ENCODE assay signal across 19 cellular contexts in genomic region chr12:68080577-68080976, GRCh38.
DNase-seq lines count a peak whose midpoint lies in the region; ATAC-seq, FAIRE-seq and TF ChIP-seq lines count a peak whose summit lies in the region.
"Had no signal": no experiment of that assay in that cellular context is flagged by ENCODE, and none has a peak within 500 bp of the region (broad histone marks: within the 10 kb centered on the region; RNA-seq: fewer than 3 reads in every experiment).

No MANE protein-coding gene starts in this region.

- POLR2A ChIA-PET in CD4-positive, alpha-beta T cell (lab: Charles Lee), result interaction anchor here (0.5 to 0.9 kb wide), 2 partner anchors 64 to 95 kb away, joined by 3 to 4 read pairs; no protein-coding TSS in a partner anchor
- POLR2A ChIA-PET in HEK293T (lab: Yijun Ruan, JAX), result no interaction called here

- no peaks in the 10 kb centered on the region for H3K27me3 Mint-ChIP-seq in CD4-positive, alpha-beta T cell
- H3K27me3 Mint-ChIP-seq in activated naive CD8-positive, alpha-beta T cell treated with anti-CD3 and anti-CD28 coated beads, Interleukin-2, amount 50 U/mL, for 24 hours, result no peaks in the 10 kb centered on the region
- no peaks in the 10 kb centered on the region for H3K27me3 Mint-ChIP-seq in natural killer cell (ENCODE audit: low read depth in 2 of 2)
- H3K27me3 Mint-ChIP-seq: B cell; progenitor cell of endocrine pancreas; stimulated activated naive B cell treated with anti-CD40 and anti-IgM and Interleukin-4, amounts not matched to agents 10 μg/mL and 1 μg/mL and 100 μg/mL, for 72 hours had no signal

- intact Hi-C loops in CD4-positive, alpha-beta T cell (cut with DNase I, micrococcal nuclease), result no loop called here
- intact Hi-C loops in natural killer cell (cut with micrococcal nuclease), result loop anchor here (1.0 kb wide), 2 partner anchors 39 to 79 kb away; partner anchors contain the start of gene IFNG
- intact Hi-C loops in heart right ventricle (cut with DNase I), result no loop called here

- peak; percentile 24 for ATAC-seq in CD4-positive, alpha-beta T cell (ENCODE audit: poor library complexity)
- ATAC-seq in activated naive CD8-positive, alpha-beta T cell treated with anti-CD3 and anti-CD28 coated beads, Interleukin-2, amount 50 U/mL, for 24 hours, result peak; percentile 88
- ATAC-seq in natural killer cell (peak; percentile 88 to 98 (median 96)), heart right ventricle (no peak), GM19324 (IDR thresholded peaks at IDR 0.05; ENCODE audit: low FRiP score, unreplicated experiment) (no peak)
- ATAC-seq: gastrocnemius medialis; stimulated activated naive B cell treated with anti-CD40 and anti-IgM and Interleukin-4, amounts not matched to agents 10 μg/mL and 1 μg/mL and 100 μg/mL, for 72 hours had no signal

- CTCF ChIA-PET in CD4-positive, alpha-beta T cell (lab: Charles Lee), result no interaction called here
- CTCF ChIA-PET in HEK293T (lab: Yijun Ruan, JAX), result no interaction called here

- H3K9me3 ChIP-seq in CD4-positive, alpha-beta T cell (ENCODE audit: control insufficient read depth, low read length), result no peaks in the 10 kb centered on the region
- peaks cover 0 to 12% (median 0%) of the 10 kb centered on the region in 11 donors for H3K9me3 ChIP-seq in heart right ventricle
- H3K9me3 ChIP-seq: gastrocnemius medialis had no signal

- peak; percentile 56 for FAIRE-seq in GM18507 (lab: Jason Lieb, UNC)
- FAIRE-seq: urothelium cell line had no signal

- no peaks in the 10 kb centered on the region for H3K36me3 ChIP-seq in heart right ventricle
- H3K36me3 ChIP-seq: gastrocnemius medialis had no signal

- H3K4me1 ChIP-seq in heart right ventricle, result no peaks in the 10 kb centered on the region
- H3K4me1 ChIP-seq: gastrocnemius medialis had no signal

- no peak overlapping the region for H3K27ac Mint-ChIP-seq in CD4-positive, alpha-beta T cell
- peak overlapping the region; percentile 46 for H3K27ac Mint-ChIP-seq in activated naive CD8-positive, alpha-beta T cell treated with anti-CD3 and anti-CD28 coated beads, Interleukin-2, amount 50 U/mL, for 24 hours
- peak overlapping the region; percentile 65 to 81 for H3K27ac Mint-ChIP-seq in natural killer cell
- H3K27ac Mint-ChIP-seq: activated T-helper 2 cell treated with anti-CD3 and anti-CD28 coated beads, Interferon-gamma antibody, Interleukin-2, Interleukin-4, amounts not matched to agents 10 μg/mL and 5 μg/mL and 100 μg/mL, durations not matched to agents 14 hours and 24 hours and 36 hours; B cell; progenitor cell of endocrine pancreas; stimulated activated naive B cell treated with anti-CD40 and anti-IgM and Interleukin-4, amounts not matched to agents 10 μg/mL and 1 μg/mL and 100 μg/mL, for 72 hours had no signal

- DNase-seq in CD4-positive, alpha-beta T cell, result peak in 1 of 10 experiments; percentile 4
- DNase-seq in GM18507 (ENCODE audit: extremely low spot score, insufficient read length, low read depth), result peak; percentile 5
- peak; percentile 30 for DNase-seq in activated naive CD8-positive, alpha-beta T cell treated with anti-CD3 and anti-CD28 coated beads, Interleukin-2, amount 50 U/mL, for 24 hours
- DNase-seq in natural killer cell, result peak; percentile 50
- no peak for DNase-seq in heart right ventricle
- DNase-seq in HEK293T (ENCODE audit: extremely low spot score), result no peak
- DNase-seq in 8988T, result no peak
- DNase-seq: caudate nucleus; gastrocnemius medialis; NCI-H1417 treated with DMSO at 0.1 percent for 48 hours; NCI-H446; OCI-M1; stimulated activated naive B cell treated with anti-CD40 and anti-IgM and Interleukin-4, amounts not matched to agents 10 μg/mL and 1 μg/mL and 100 μg/mL, for 72 hours had no signal

- no peak overlapping the region for H3K27ac ChIP-seq in CD4-positive, alpha-beta T cell (ENCODE audit: low read depth, low read length)
- H3K27ac ChIP-seq in heart right ventricle, result no peak overlapping the region
- H3K27ac ChIP-seq: gastrocnemius medialis, SK-N-MC had no signal

- WGBS in heart right ventricle, 2 donors, result 48 to 77% methylated on average over 1 of the region's 1 CpG

- no peaks in the 10 kb centered on the region for H3K27me3 ChIP-seq in CD4-positive, alpha-beta T cell (ENCODE audit: control insufficient read depth, insufficient read depth, low read length)
- no peaks in the 10 kb centered on the region for H3K27me3 ChIP-seq in heart right ventricle
- H3K27me3 ChIP-seq: gastrocnemius medialis had no signal

- peaks cover 7% of the 10 kb centered on the region for H3K9me3 Mint-ChIP-seq in CD4-positive, alpha-beta T cell
- H3K9me3 Mint-ChIP-seq in activated naive CD8-positive, alpha-beta T cell treated with anti-CD3 and anti-CD28 coated beads, Interleukin-2, amount 50 U/mL, for 24 hours, result peaks cover 29% of the 10 kb centered on the region
- H3K9me3 Mint-ChIP-seq in natural killer cell, result peaks cover 0 to 3% of the 10 kb centered on the region in 2 donors

- peaks cover 4% of the 10 kb centered on the region for H3K36me3 Mint-ChIP-seq in CD4-positive, alpha-beta T cell (ENCODE audit: low read depth)
- H3K36me3 Mint-ChIP-seq in activated naive CD8-positive, alpha-beta T cell treated with anti-CD3 and anti-CD28 coated beads, Interleukin-2, amount 50 U/mL, for 24 hours (ENCODE audit: low read depth), result peaks cover 8% of the 10 kb centered on the region
- no peaks in the 10 kb centered on the region for H3K36me3 Mint-ChIP-seq in natural killer cell

- no peak overlapping the region for H3K4me3 ChIP-seq in heart right ventricle
- H3K4me3 ChIP-seq: gastrocnemius medialis, SK-N-MC had no signal

- peaks cover 5% of the 10 kb centered on the region for H3K4me1 Mint-ChIP-seq in CD4-positive, alpha-beta T cell (ENCODE audit: low read depth)
- H3K4me1 Mint-ChIP-seq in activated naive CD8-positive, alpha-beta T cell treated with anti-CD3 and anti-CD28 coated beads, Interleukin-2, amount 50 U/mL, for 24 hours, result peaks cover 33% of the 10 kb centered on the region
- H3K4me1 Mint-ChIP-seq in natural killer cell, result peaks cover 44 to 52% of the 10 kb centered on the region in 2 donors
- H3K4me1 Mint-ChIP-seq: B cell had no signal

- no peak overlapping the region for H3K4me3 Mint-ChIP-seq in CD4-positive, alpha-beta T cell
- H3K4me3 Mint-ChIP-seq in activated naive CD8-positive, alpha-beta T cell treated with anti-CD3 and anti-CD28 coated beads, Interleukin-2, amount 50 U/mL, for 24 hours, result peak overlapping the region; percentile 1
- H3K4me3 Mint-ChIP-seq in natural killer cell, result peak overlapping the region; percentile 70
- H3K4me3 Mint-ChIP-seq: B cell; stimulated activated naive B cell treated with anti-CD40 and anti-IgM and Interleukin-4, amounts not matched to agents 10 μg/mL and 1 μg/mL and 100 μg/mL, for 72 hours had no signal

- TF ChIP-seq CTCF in CD4-positive, alpha-beta T cell (IDR thresholded peaks at IDR 0.05), result no peak
- TF ChIP-seq CTCF in natural killer cell (IDR thresholded peaks at IDR 0.05), result no peak
- no peak for TF ChIP-seq CTCF in heart right ventricle (IDR thresholded peaks at IDR 0.05)

TF ChIP-seq in HEK293T, 16 proteins besides CTCF, POLR2A, EP300 and RAD21:
- TF ChIP-seq L3MBTL2 (conservative IDR thresholded peaks at IDR 0.05), result no peak
- no peak for TF ChIP-seq FOXM1 (IDR thresholded peaks at IDR 0.05; ENCODE audit: borderline replicate concordance)
- TF ChIP-seq PKNOX1 (IDR thresholded peaks at IDR 0.05), result no peak
- TF ChIP-seq ARNT (IDR thresholded peaks at IDR 0.05), result no peak
- no peak for TF ChIP-seq ELF4 (IDR thresholded peaks at IDR 0.05)
- TF ChIP-seq LEF1 (IDR thresholded peaks at IDR 0.05; ENCODE audit: borderline replicate concordance), result no peak
- TF ChIP-seq HDGF (IDR thresholded peaks at IDR 0.05; ENCODE audit: borderline replicate concordance), result no peak
- TF ChIP-seq SP1 (IDR thresholded peaks at IDR 0.05), result no peak
- no peak for TF ChIP-seq TARDBP (IDR thresholded peaks at IDR 0.05)

Comparison
In these comparisons a context has a peak if more than half of its experiments do, and no peak if none do; other contexts are left out.
1. ATAC-seq: peak in CD4-positive, alpha-beta T cell (single experiment), activated naive CD8-positive, alpha-beta T cell treated with anti-CD3 and anti-CD28 coated beads, Interleukin-2, amount 50 U/mL, for 24 hours (single experiment) and natural killer cell (3 of 3); none in heart right ventricle (0 of 8) and GM19324 (single experiment).
2. DNase-seq: peak in GM18507 (single experiment), activated naive CD8-positive, alpha-beta T cell treated with anti-CD3 and anti-CD28 coated beads, Interleukin-2, amount 50 U/mL, for 24 hours (single experiment) and natural killer cell (single experiment); none in heart right ventricle (0 of 2), HEK293T (single experiment) and 8988T (single experiment).